Comparison of ENCODE assay signal across 2 cellular contexts in the genomic region with DNA sequence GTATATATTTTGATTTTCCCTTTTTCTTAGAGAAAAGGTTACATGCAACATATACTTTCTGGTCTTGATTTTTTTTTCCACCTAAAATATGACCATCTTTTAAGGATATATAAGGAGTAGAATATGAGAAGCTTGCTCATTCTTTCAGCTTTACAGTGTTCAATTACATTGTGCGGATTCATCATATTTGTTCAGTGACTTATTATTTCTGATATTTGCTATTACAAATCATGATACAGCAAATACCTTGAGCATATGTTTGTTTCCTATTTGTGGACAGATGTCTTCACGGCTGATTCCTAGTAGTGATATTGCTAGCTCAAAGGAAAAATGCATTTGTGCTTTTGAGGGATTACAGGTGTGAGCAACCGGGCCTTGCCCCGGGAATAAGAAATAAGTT.
TF ChIP-seq lines count a peak whose summit lies in the region.

No MANE protein-coding gene starts in this region.

TF ChIP-seq in A549, 52 proteins besides CTCF, POLR2A, EP300 and RAD21:
- TF ChIP-seq NFE2L2 (conservative IDR thresholded peaks at IDR 0.05; ENCODE audit: low read length) = peak; percentile 87
- peak; percentile 30; the same call in 1 of the 2 replicates for TF ChIP-seq MAX (IDR thresholded peaks at IDR 0.05)
- TF ChIP-seq ESRRA (IDR thresholded peaks at IDR 0.05; ENCODE audit: borderline replicate concordance, low read length) = no peak
- peak; percentile 98 for TF ChIP-seq MAFK (IDR thresholded peaks at IDR 0.05; ENCODE audit: partially characterized antibody)
- peak; percentile 47; the same call in 1 of the 2 replicates for TF ChIP-seq GATA3 (IDR thresholded peaks at IDR 0.05; ENCODE audit: borderline replicate concordance)
- TF ChIP-seq FOSB (CRISPR knock-in tag; IDR thresholded peaks at IDR 0.05) = no peak
- TF ChIP-seq MAZ (IDR thresholded peaks at IDR 0.05; ENCODE audit: borderline replicate concordance, low read depth, low read length) = no peak
- TF ChIP-seq FOSL2 (IDR thresholded peaks at IDR 0.05) = no peak
- TF ChIP-seq FOSL2 (CRISPR knock-in tag; IDR thresholded peaks at IDR 0.05) = peak; percentile 85

TF ChIP-seq in K562, 482 proteins besides CTCF, POLR2A, EP300 and RAD21:
- TF ChIP-seq ZNF384 (IDR thresholded peaks at IDR 0.05; ENCODE audit: low read depth, low read length) (no peak), XRCC3 (IDR thresholded peaks at IDR 0.05) (no peak), EP400 (IDR thresholded peaks at IDR 0.05) (no peak), SREBF1 (IDR thresholded peaks at IDR 0.05; ENCODE audit: borderline replicate concordance, low read depth, low read length) (no peak), SAP30 (IDR thresholded peaks at IDR 0.05; ENCODE audit: borderline replicate concordance, insufficient read depth, low read depth, low read length, poor library complexity, severe bottlenecking) (no peak), ZNF316 (IDR thresholded peaks at IDR 0.05) (peak; percentile 31; the same call in 1 of the 2 replicates), POLR2AphosphoS5 (IDR thresholded peaks at IDR 0.05; ENCODE audit: control insufficient read depth, insufficient read depth, low read depth, low read length) (no peak)
